In genomic region chr7:7751243-7752092, GRCh38 we compare ENCODE assay signal across 19 cellular contexts. TPM values are rescaled to one million over a fixed set of nuclear protein-coding genes. Genes with fewer than 3 reads are reported as not detected.
DNase-seq lines count a peak whose midpoint lies in the region; ATAC-seq, FAIRE-seq and TF ChIP-seq lines count a peak whose summit lies in the region.
"Had no signal": no experiment of that assay in that cellular context is flagged by ENCODE, and none has a peak within 500 bp of the region (broad histone marks: within the 10 kb centered on the region; RNA-seq: fewer than 3 reads in every experiment).

No MANE protein-coding gene starts in this region.

- H3K36me3 ChIP-seq in MM.1S (replicated peaks; ENCODE audit: insufficient read depth, low read length) (no peaks in the 10 kb centered on the region), H1 (ENCODE audit: control insufficient read depth in 2 of 4, insufficient read depth in 4 of 4, low read length in 3 of 4) (no peaks in the 10 kb centered on the region), osteoblast (ENCODE audit: insufficient read depth, low read length) (no peaks in the 10 kb centered on the region)
- H3K36me3 ChIP-seq: esophagus squamous epithelium, SJSA1 had no signal

- WGBS in H1 (ENCODE audit: extremely low coverage in 1 of 2, insufficient coverage in 1 of 2, insufficient read length in 1 of 2, insufficient replicate concordance in 2 of 2, low coverage in 1 of 2, low lambda C conversion rate in 2 of 2, missing lambda C conversion rate in 1 of 2), 2 experiments: 78% methylated on average over 3 of the region's 3 CpGs; no CpG with 5 or more reads in 1 of the 2 experiments

- no peak overlapping the region for H3K18ac ChIP-seq in H1 (ENCODE audit: extremely low read depth, low read length)

- ATAC-seq in GM18909 (IDR thresholded peaks at IDR 0.05; ENCODE audit: poor library complexity, unreplicated experiment): no peak
- ATAC-seq: body of pancreas had no signal

- H3K4me3 ChIP-seq in MM.1S (ENCODE audit: low read length) (peak overlapping the region; percentile 20; the same call in 1 of the 2 replicates), H1 (ENCODE audit: extremely low read depth in 1 of 4, insufficient read depth in 2 of 4, low read depth in 3 of 4, low read length in 4 of 4) (no peak overlapping the region), osteoblast (ENCODE audit: insufficient read depth, low read length) (peak overlapping the region; percentile 14), foreskin fibroblast (ENCODE audit: low read depth in 1 of 2, low read length in 2 of 2) (no peak overlapping the region)
- H3K4me3 ChIP-seq: body of pancreas, esophagus squamous epithelium, SJSA1 had no signal

- H3K4ac ChIP-seq in H1 (replicated peaks; ENCODE audit: insufficient read length, low read depth, low read length): no peak overlapping the region

- POLR2A ChIA-PET in H1 (lab: Charles Lee; ENCODE audit: partially characterized antibody): interaction anchor here (1.1 kb wide), 1 partner anchor 12 kb away, joined by 3 read pairs; no protein-coding TSS in a partner anchor

- no peaks in the 10 kb centered on the region for H3F3A ChIP-seq in MM.1S (ENCODE audit: insufficient read depth, low read length)

- no peaks in the 10 kb centered on the region for H3K23me2 ChIP-seq in H1 (ENCODE audit: low read depth, low read length)

- H4K8ac ChIP-seq in H1 (ENCODE audit: extremely low read depth, insufficient read depth, low read length): no peak overlapping the region

- H2BK120ac ChIP-seq in H1 (replicated peaks; ENCODE audit: low read depth, low read length): no peak overlapping the region

- no peak overlapping the region for H2AK5ac ChIP-seq in H1 (ENCODE audit: low read depth, low read length)

- TF ChIP-seq CTCF in MM.1S (IDR thresholded peaks at IDR 0.05; ENCODE audit: low read length): no peak; the same call in 1 of the 2 replicates
- TF ChIP-seq CTCF in H1 (IDR thresholded peaks at IDR 0.05; ENCODE audit: control extremely low read depth in 1 of 3, insufficient read depth in 1 of 3, low read depth in 1 of 3, low read length in 3 of 3): no peak
- TF ChIP-seq CTCF in osteoblast (IDR thresholded peaks at IDR 0.05; ENCODE audit: extremely low read depth, low read depth, low read length): no peak
- TF ChIP-seq CTCF in foreskin fibroblast (IDR thresholded peaks at IDR 0.05; ENCODE audit: low read depth, low read length): no peak

- no peaks in the 10 kb centered on the region for H3K79me1 ChIP-seq in H1 (ENCODE audit: low read depth, low read length)

- H3K56ac ChIP-seq in H1 (replicated peaks; ENCODE audit: insufficient read length, low read depth, low read length): no peak overlapping the region

- no peak overlapping the region for H2BK20ac ChIP-seq in H1 (ENCODE audit: low read length)

- peak overlapping the region; percentile 56 for H3K4me2 ChIP-seq in MM.1S (ENCODE audit: low read depth, low read length)
- H3K4me2 ChIP-seq in H1 (ENCODE audit: insufficient read depth in 1 of 2, low read depth in 2 of 2, low read length in 2 of 2): no peak overlapping the region
- H3K4me2 ChIP-seq in osteoblast (ENCODE audit: insufficient read depth, low read length): peak overlapping the region; percentile 4

- H2AFZ ChIP-seq in MM.1S (ENCODE audit: low read length): no peak overlapping the region
- no peak overlapping the region for H2AFZ ChIP-seq in H1 (ENCODE audit: low read length)
- no peak overlapping the region for H2AFZ ChIP-seq in osteoblast (ENCODE audit: low read length)

- no peak overlapping the region for H3K14ac ChIP-seq in H1 (ENCODE audit: insufficient read length)

- H4K20me1 ChIP-seq in MM.1S (ENCODE audit: insufficient read depth, low read length) (no peaks in the 10 kb centered on the region), H1 (replicated peaks in 1 of 2; ENCODE audit: control insufficient read depth in 1 of 2, insufficient read depth in 2 of 2, low read length in 2 of 2) (no peaks in the 10 kb centered on the region), osteoblast (ENCODE audit: insufficient read depth, low read length) (no peaks in the 10 kb centered on the region)

- H3K79me2 ChIP-seq in MM.1S (ENCODE audit: low read length) (no peaks in the 10 kb centered on the region), H1 (ENCODE audit: control insufficient read depth in 1 of 2, insufficient read depth in 2 of 2, low read length in 2 of 2) (no peaks in the 10 kb centered on the region), osteoblast (ENCODE audit: insufficient read depth, low read length) (no peaks in the 10 kb centered on the region)

- H3K4me1 ChIP-seq in MM.1S (ENCODE audit: low read length): peaks cover 14% of the 10 kb centered on the region
- H3K4me1 ChIP-seq in H1 (replicated peaks in 1 of 4; ENCODE audit: control insufficient read depth in 3 of 4, insufficient read depth in 4 of 4, low read length in 3 of 4): no peaks in the 10 kb centered on the region
- no peaks in the 10 kb centered on the region for H3K4me1 ChIP-seq in osteoblast (ENCODE audit: insufficient read depth, low read length)
- H3K4me1 ChIP-seq: esophagus squamous epithelium, SJSA1 had no signal

- no peaks in the 10 kb centered on the region for H3K9me3 ChIP-seq in MM.1S (replicated peaks; ENCODE audit: insufficient read depth, low read length)
- H3K9me3 ChIP-seq in H1 (ENCODE audit: insufficient read depth in 2 of 2, low read depth in 1 of 2, low read length in 1 of 2): no peaks in the 10 kb centered on the region
- no peaks in the 10 kb centered on the region for H3K9me3 ChIP-seq in osteoblast (ENCODE audit: low read depth, low read length)
- H3K9me3 ChIP-seq: body of pancreas, esophagus squamous epithelium, SJSA1 had no signal

- H3K9ac ChIP-seq in MM.1S (ENCODE audit: low read length) (no peak overlapping the region), H1 (replicated peaks in 1 of 4; ENCODE audit: extremely low read depth in 1 of 4, low read depth in 3 of 4, low read length in 3 of 4) (no peak overlapping the region; a peak in 1 of 7 replicates)

- no peaks in the 10 kb centered on the region for H3K9me2 ChIP-seq in MM.1S (replicated peaks; ENCODE audit: insufficient read depth, low read length)

- H3K27me3 ChIP-seq in MM.1S (replicated peaks; ENCODE audit: insufficient read depth, low read length): no peaks in the 10 kb centered on the region
- no peaks in the 10 kb centered on the region for H3K27me3 ChIP-seq in H1 (replicated peaks in 1 of 4; ENCODE audit: control insufficient read depth in 3 of 4, extremely low read depth in 1 of 4, insufficient read depth in 3 of 4, low read length in 3 of 4)
- no peaks in the 10 kb centered on the region for H3K27me3 ChIP-seq in osteoblast (ENCODE audit: insufficient read depth, low read length)
- H3K27me3 ChIP-seq: body of pancreas, esophagus squamous epithelium, SJSA1 had no signal

- H2BK12ac ChIP-seq in H1 (ENCODE audit: low read depth, low read length): no peak overlapping the region

- DNase-seq in GM19239 (ENCODE audit: insufficient read length, low spot score) (no peak), MM.1S (peak; percentile 46), H1 (ENCODE audit: low read depth in 1 of 2, low spot score in 2 of 2) (no peak), osteoblast (ENCODE audit: insufficient read length, low spot score, missing footprints) (no peak), foreskin fibroblast (no peak), SKM-1 treated with dmso at 0.1 percent for 144 hours (lab: John Stamatoyannopoulos, UW; ENCODE audit: unreplicated experiment) (no peak), C1 segment of cervical spinal cord (lab: John Stamatoyannopoulos, UW) (no peak)
- DNase-seq: activated CD4-positive, alpha-beta T cell treated with anti-CD3 and anti-CD28 coated beads, Interleukin-2, amount 50 U/mL, for 1 hour; activated naive CD8-positive, alpha-beta T cell treated with anti-CD3 and anti-CD28 coated beads for 36 hours; esophagus squamous epithelium; H9; kidney glomerular epithelial cell; NCI-H1694; T-helper 2 cell had no signal

- H2BK5ac ChIP-seq in H1 (ENCODE audit: low read depth, low read length): no peak overlapping the region

- TF ChIP-seq POLR2A in H1 (IDR thresholded peaks at IDR 0.05; ENCODE audit: control extremely low read depth in 1 of 2, low read depth in 2 of 2, low read length in 2 of 2): no peak

- no peak overlapping the region for H4K5ac ChIP-seq in H1 (ENCODE audit: insufficient read length, low read depth, low read length)

- no peak for TF ChIP-seq RAD21 in H1 (IDR thresholded peaks at IDR 0.05 in 1 of 2, conservative IDR thresholded peaks at IDR 0.05 in 1 of 2; ENCODE audit: low read depth in 2 of 2, low read length in 2 of 2)

- H2BK15ac ChIP-seq in H1 (ENCODE audit: low read length): no peak overlapping the region

- FAIRE-seq in GM19239 (lab: Jason Lieb, UNC): peak; percentile 59
- FAIRE-seq in H1 (lab: Jason Lieb, UNC): peak; percentile 19
- FAIRE-seq: GM18507 had no signal

- no peak overlapping the region for H3K23ac ChIP-seq in H1 (ENCODE audit: insufficient read length)

- no peak overlapping the region for H4K91ac ChIP-seq in H1 (replicated peaks; ENCODE audit: insufficient read length, low read length)

- CTCF ChIA-PET in H1 (lab: Charles Lee; ENCODE audit: partially characterized antibody): interaction anchor here (0.8 to 1.4 kb wide), 3 partner anchors 70 to 627 kb away, joined by 3 read pairs; no protein-coding TSS in a partner anchor

- no peak for TF ChIP-seq EP300 in H1 (IDR thresholded peaks at IDR 0.05; ENCODE audit: borderline replicate concordance in 1 of 2, low read depth in 2 of 2, low read length in 2 of 2)

- H3K27ac ChIP-seq in MM.1S (ENCODE audit: low read length): no peak overlapping the region
- no peak overlapping the region for H3K27ac ChIP-seq in H1 (ENCODE audit: low read depth, low read length)
- no peak overlapping the region for H3K27ac ChIP-seq in osteoblast (ENCODE audit: low read depth, low read length)
- H3K27ac ChIP-seq: esophagus squamous epithelium, SJSA1, VCaP had no signal

TF ChIP-seq in H1, 55 proteins besides CTCF, POLR2A, EP300 and RAD21 (continues in another document):
- TF ChIP-seq CBX5 (IDR thresholded peaks at IDR 0.05; ENCODE audit: low read depth, low read length): no peak
- no peak for TF ChIP-seq RFX5 (IDR thresholded peaks at IDR 0.05; ENCODE audit: borderline replicate concordance, low read depth, low read length)
- TF ChIP-seq CTBP2 (IDR thresholded peaks at IDR 0.05; ENCODE audit: borderline replicate concordance, insufficient read depth, insufficient read length, low read length): no peak
- no peak for TF ChIP-seq SIN3A (conservative IDR thresholded peaks at IDR 0.05 in 1 of 2, IDR thresholded peaks at IDR 0.05 in 1 of 2; ENCODE audit: low read depth in 1 of 2, low read length in 2 of 2)
- TF ChIP-seq SP1 (IDR thresholded peaks at IDR 0.05; ENCODE audit: low read depth, low read length): no peak

RNA-seq across cellular contexts. Expression of gene RPA3, which starts 33.1 kb away (rescaled TPM):
- 105 and 106 TPM in 2 replicates for total RNA-seq in H1 (2021; fragmentation: NEBNext Ultra II Directional; extraction: Animal tissue kit (Norgen Biotek cat#: 25700))
- 41.6 and 60.2 TPM in 2 replicates for polyA plus RNA-seq in H1 (2011; rRNA removed)
- 70.3 TPM for polyA plus RNA-seq in H1 (2011; cell fraction: cytosol; rRNA removed)
- polyA plus RNA-seq in H1 (2011; cell fraction: nucleus; rRNA removed): 9.3 TPM
- 84.2 to 96.8 TPM (median 91.6 TPM) in 4 replicates for polyA plus RNA-seq in H1 (2012, experiment 1 of 2)
- 174 TPM for polyA plus RNA-seq in H1 (2012, experiment 2 of 2)
- polyA plus RNA-seq in H1 (2013, experiment 1 of 2): 109 TPM
- polyA plus RNA-seq in H1 (2013, experiment 2 of 2): 104 TPM
- polyA minus RNA-seq in H1 (2011; rRNA and poly(A)+ RNA removed): 7.1 and 11.5 TPM in 2 replicates
- polyA minus RNA-seq in H1 (2011; cell fraction: cytosol; rRNA and poly(A)+ RNA removed): 13.4 TPM
- polyA minus RNA-seq in H1 (2011; cell fraction: nucleus; rRNA and poly(A)+ RNA removed): 14.5 TPM
- total RNA-seq in osteoblast: 15.9 and 16.6 TPM in 2 replicates

Comparison
In these comparisons a context has a peak if more than half of its experiments do, and no peak if none do; other contexts are left out.
1. H3K4me2 ChIP-seq: peak in MM.1S (single experiment) and osteoblast (single experiment); none in H1 (0 of 2).
2. H3K4me3 ChIP-seq: peak in MM.1S (single experiment) and osteoblast (single experiment); none in H1 (0 of 4) and foreskin fibroblast (0 of 2).